1 cellular context compared by ENCODE assay signal in genomic region chr2:166193446-166193845, GRCh38.
TF ChIP-seq lines count a peak whose summit lies in the region.

No MANE protein-coding gene starts in this region.

TF ChIP-seq in HepG2, 621 proteins besides CTCF, POLR2A, EP300 and RAD21 (continued from another document):
- TF ChIP-seq ZFAT (CRISPR knock-in tag; conservative IDR thresholded peaks at IDR 0.05) (no peak), MEIS2 (CRISPR knock-in tag; IDR thresholded peaks at IDR 0.05) (no peak), GZF1 (CRISPR knock-in tag; IDR thresholded peaks at IDR 0.05) (no peak), PLRG1 (conservative IDR thresholded peaks at IDR 0.05) (no peak), ZMYM3 (CRISPR knock-in tag; IDR thresholded peaks at IDR 0.05) (no peak)
